8 cellular contexts compared by ENCODE assay signal in genomic region chr2:216695401-216695821, GRCh38. TPM values are rescaled to one million over a fixed set of nuclear protein-coding genes. Genes with fewer than 3 reads are reported as not detected.
DNase-seq lines count a peak whose midpoint lies in the region; ATAC-seq and TF ChIP-seq lines count a peak whose summit lies in the region.

TSS of gene IGFBP5 (minus strand) at chr2:216695549. CDS start at chr2:216694775, 774 bp downstream.

- peaks cover 27% of the 10 kb centered on the region for H3K4me1 Mint-ChIP-seq in activated naive CD8-positive, alpha-beta T cell treated with anti-CD3 and anti-CD28 coated beads, Interleukin-2, amount 10 ng/mL, durations not matched to agents 7 days and 5 days
- H3K4me1 Mint-ChIP-seq in glutamatergic neuron (ENCODE audit: low read depth, unreplicated experiment): peaks cover 22% of the 10 kb centered on the region

- peaks cover 23% of the 10 kb centered on the region for H3K27me3 Mint-ChIP-seq in activated naive CD8-positive, alpha-beta T cell treated with anti-CD3 and anti-CD28 coated beads, Interleukin-2, amount 10 ng/mL, durations not matched to agents 7 days and 5 days
- H3K27me3 Mint-ChIP-seq in glutamatergic neuron (ENCODE audit: unreplicated experiment): peaks cover 10% of the 10 kb centered on the region

- H3K4me1 ChIP-seq in neuron (ENCODE audit: insufficient read depth, low read length): peaks cover 70% of the 10 kb centered on the region

- H3K9me3 ChIP-seq in neuron (ENCODE audit: low read length): no peaks in the 10 kb centered on the region

- H3K27me3 ChIP-seq in neuron (ENCODE audit: insufficient read depth, low read length): no peaks in the 10 kb centered on the region

- no peak for ATAC-seq in activated naive CD8-positive, alpha-beta T cell treated with anti-CD3 and anti-CD28 coated beads, Interleukin-2, amount 10 ng/mL, durations not matched to agents 7 days and 5 days (ENCODE audit: low read depth)
- ATAC-seq in GM18873 (IDR thresholded peaks at IDR 0.05; ENCODE audit: low FRiP score, unreplicated experiment) (no peak), HG03095 (IDR thresholded peaks at IDR 0.05; ENCODE audit: unreplicated experiment) (no peak)

- DNase-seq in C1 segment of cervical spinal cord (lab: John Stamatoyannopoulos, UW): peak in 11 of 14 donors; percentile 20 to 75 (median 57)
- DNase-seq in NCI-H1436 (lab: John Stamatoyannopoulos, UW): peak; percentile 90
- DNase-seq in activated naive CD8-positive, alpha-beta T cell treated with anti-CD3 and anti-CD28 coated beads, Interleukin-2, amount 10 ng/mL, durations not matched to agents 7 days and 5 days: no peak
- peak; percentile 22 for DNase-seq in glutamatergic neuron
- no peak for DNase-seq in stimulated activated naive CD4-positive, alpha-beta T cell treated with Interleukin-2 at 50 U/mL for 16 hours (lab: John Stamatoyannopoulos, UW)

- H3K9me3 Mint-ChIP-seq in activated naive CD8-positive, alpha-beta T cell treated with anti-CD3 and anti-CD28 coated beads, Interleukin-2, amount 10 ng/mL, durations not matched to agents 7 days and 5 days: no peaks in the 10 kb centered on the region
- peaks cover 2% of the 10 kb centered on the region for H3K9me3 Mint-ChIP-seq in glutamatergic neuron (ENCODE audit: unreplicated experiment)

- peak within 1 kb of the TSS; percentile 88 for H3K4me3 Mint-ChIP-seq in activated naive CD8-positive, alpha-beta T cell treated with anti-CD3 and anti-CD28 coated beads, Interleukin-2, amount 10 ng/mL, durations not matched to agents 7 days and 5 days
- peak within 1 kb of the TSS; percentile 96 for H3K4me3 Mint-ChIP-seq in glutamatergic neuron (ENCODE audit: unreplicated experiment)

- H3K36me3 ChIP-seq in neuron (ENCODE audit: insufficient read depth, low read length): no peaks in the 10 kb centered on the region

- H3K4me3 ChIP-seq in neuron (ENCODE audit: low read length): peak within 1 kb of the TSS; percentile 53

- no peak within 1 kb of the TSS for H3K27ac Mint-ChIP-seq in activated naive CD8-positive, alpha-beta T cell treated with anti-CD3 and anti-CD28 coated beads, Interleukin-2, amount 10 ng/mL, durations not matched to agents 7 days and 5 days
- H3K27ac Mint-ChIP-seq in glutamatergic neuron (ENCODE audit: unreplicated experiment): no peak within 1 kb of the TSS

- H2AFZ ChIP-seq in neuron (ENCODE audit: low read depth, low read length): peak within 1 kb of the TSS; percentile 81

- POLR2A ChIA-PET in activated naive CD8-positive, alpha-beta T cell treated with anti-CD3 and anti-CD28 coated beads, Interleukin-2, amount 10 ng/mL, durations not matched to agents 7 days and 5 days (lab: Charles Lee): no interaction called here

- H3K36me3 Mint-ChIP-seq in activated naive CD8-positive, alpha-beta T cell treated with anti-CD3 and anti-CD28 coated beads, Interleukin-2, amount 10 ng/mL, durations not matched to agents 7 days and 5 days: no peaks in the 10 kb centered on the region
- H3K36me3 Mint-ChIP-seq in glutamatergic neuron (ENCODE audit: unreplicated experiment): no peaks in the 10 kb centered on the region

- TF ChIP-seq CTCF in glutamatergic neuron (IDR thresholded peaks at IDR 0.05; ENCODE audit: partially characterized antibody, unreplicated experiment): no peak

RNA-seq across cellular contexts. Expression of gene IGFBP5, which starts in this region (rescaled TPM):
- under 1 TPM; 0.08 to 0.14 TPM for total RNA-seq in activated naive CD8-positive, alpha-beta T cell treated with anti-CD3 and anti-CD28 coated beads, Interleukin-2, amount 10 ng/mL, durations not matched to agents 7 days and 5 days
- total RNA-seq in glutamatergic neuron (ENCODE audit: unreplicated experiment): 0.51 TPM

Comparison
In these comparisons a context has a peak if more than half of its experiments do, and no peak if none do; other contexts are left out.
1. Peak in DNase-seq in glutamatergic neuron; RNA of the gene not detected or under 1 TPM.
2. DNase-seq: peak in C1 segment of cervical spinal cord (11 of 14) and NCI-H1436 (single experiment); none in activated naive CD8-positive, alpha-beta T cell treated with anti-CD3 and anti-CD28 coated beads, Interleukin-2, amount 10 ng/mL, durations not matched to agents 7 days and 5 days (single experiment) and stimulated activated naive CD4-positive, alpha-beta T cell treated with Interleukin-2 at 50 U/mL for 16 hours (single experiment).